In genomic region chr1:167973832-167974231, GRCh38 we compare ENCODE assay signal across 17 cellular contexts. TPM values are rescaled to one million over a fixed set of nuclear protein-coding genes. Genes with fewer than 3 reads are reported as not detected.
A peak's percentile ranks its signal among the peaks of the same experiment; 100 is the strongest.
DNase-seq lines count a peak whose midpoint lies in the region; ATAC-seq and TF ChIP-seq lines count a peak whose summit lies in the region.
"Had no signal": no experiment of that assay in that cellular context is flagged by ENCODE, and none has a peak within 500 bp of the region (broad histone marks: within the 10 kb centered on the region; RNA-seq: fewer than 3 reads in every experiment).

No MANE protein-coding gene starts in this region.

- TF ChIP-seq CTCF in fibroblast of pulmonary artery (IDR thresholded peaks at IDR 0.05; ENCODE audit: low read length, missing control alignments) = no peak
- no peak for TF ChIP-seq CTCF in gastrocnemius medialis (IDR thresholded peaks at IDR 0.05 in 4 of 5, conservative IDR thresholded peaks at IDR 0.05 in 1 of 5)
- TF ChIP-seq CTCF in upper lobe of right lung (IDR thresholded peaks at IDR 0.05) = no peak

- H3K27me3 ChIP-seq in right cardiac atrium (ENCODE audit: control insufficient read depth, insufficient read depth) (no peaks in the 10 kb centered on the region), gastrocnemius medialis (no peaks in the 10 kb centered on the region), upper lobe of right lung (no peaks in the 10 kb centered on the region)

- H3K4me3 ChIP-seq in right cardiac atrium (ENCODE audit: low read length) (no peak overlapping the region), SK-N-MC (no peak overlapping the region), fibroblast of pulmonary artery (replicated peaks; ENCODE audit: low read depth, low read length) (no peak overlapping the region), gastrocnemius medialis (no peak overlapping the region), upper lobe of right lung (no peak overlapping the region)
- H3K4me3 ChIP-seq: GM23338, HAP-1, Peyer's patch had no signal

- H3K9me3 ChIP-seq in right cardiac atrium (ENCODE audit: control insufficient read depth, low read length) (no peaks in the 10 kb centered on the region), SK-N-MC (ENCODE audit: low read depth, low read length) (no peaks in the 10 kb centered on the region), gastrocnemius medialis (no peaks in the 10 kb centered on the region), upper lobe of right lung (no peaks in the 10 kb centered on the region)
- H3K9me3 ChIP-seq: HAP-1, Peyer's patch had no signal

- H3K4me1 ChIP-seq in right cardiac atrium (ENCODE audit: control insufficient read depth, insufficient read depth, low read length) (no peaks in the 10 kb centered on the region), gastrocnemius medialis (peaks cover 5 to 15% of the 10 kb centered on the region in 2 donors), upper lobe of right lung (no peaks in the 10 kb centered on the region)
- H3K4me1 ChIP-seq: HAP-1, Peyer's patch had no signal

- no peak for TF ChIP-seq POLR2A in gastrocnemius medialis (IDR thresholded peaks at IDR 0.05)

- WGBS in right cardiac atrium = 50% methylated on average over 2 of the region's 2 CpGs

- intact Hi-C loops in Right ventricle myocardium superior (cut with DNase I) = no loop called here
- intact Hi-C loops in right cardiac atrium (cut with DNase I) = no loop called here
- intact Hi-C loops in gastrocnemius medialis (cut with DNase I; ENCODE audit: low total_unique reads) = no loop called here
- intact Hi-C loops in upper lobe of right lung (cut with DNase I) = no loop called here

- peak; percentile 50 for ATAC-seq in Right ventricle myocardium superior (ENCODE audit: poor library complexity)
- no peak for ATAC-seq in right cardiac atrium
- ATAC-seq in gastrocnemius medialis = no peak
- ATAC-seq in GM18909 (IDR thresholded peaks at IDR 0.05; ENCODE audit: poor library complexity, unreplicated experiment) = no peak
- ATAC-seq in upper lobe of right lung = no peak
- ATAC-seq: GM23338 had no signal

- H3K27ac ChIP-seq in right cardiac atrium (ENCODE audit: low read length) (no peak overlapping the region), SK-N-MC (peak overlapping the region; percentile 45), gastrocnemius medialis (peak overlapping the region in 3 of 4 donors; percentile 11 to 18 (median 18)), upper lobe of right lung (no peak overlapping the region)
- H3K27ac ChIP-seq: Peyer's patch had no signal

- no peak overlapping the region for H3K9ac ChIP-seq in SK-N-MC (ENCODE audit: insufficient read length)

- H3K36me3 ChIP-seq in SK-N-MC (ENCODE audit: insufficient read depth, low read length) (peaks cover 29% of the 10 kb centered on the region), gastrocnemius medialis (peaks cover 0 to 24% of the 10 kb centered on the region in 2 donors), upper lobe of right lung (peaks cover 21% of the 10 kb centered on the region)

- DNase-seq in Right ventricle myocardium superior (no peak), right cardiac atrium (no peak), SK-N-MC (ENCODE audit: low read depth, low spot score) (no peak), fibroblast of pulmonary artery (ENCODE audit: low read depth) (peak; percentile 25), gastrocnemius medialis (no peak), COLO829 (ENCODE audit: low spot score) (no peak), upper lobe of right lung (no peak)
- DNase-seq: CD4-positive, CD25-positive, alpha-beta regulatory T cell; COR-L47; Kasumi-1; NCI-H1694; NCI-H2081; NCI-H446 treated with DMSO at 0.1 percent for 48 hours; Peyer's patch had no signal

- in situ Hi-C loops in gastrocnemius medialis (cut with MboI; ENCODE audit: low sequenced_read_pairs in 4 of 4) = no loop called here

RNA-seq across cellular contexts. Expression of gene MPC2, which starts 37.0 kb away (rescaled TPM):
- total RNA-seq in Right ventricle myocardium superior (221 TPM), right cardiac atrium (100 to 1,000 TPM; 162 to 197 (median 170) TPM), gastrocnemius medialis (100 to 1,000 TPM in 2 of 4 donors, 10 to 100 TPM in 2; 88.2 to 140 (median 100.0) TPM), upper lobe of right lung (40.5 TPM)
- polyA plus RNA-seq in right cardiac atrium = 202 TPM

RNA-seq across cellular contexts. Expression of gene DCAF6, which starts 37.3 kb away (rescaled TPM):
- total RNA-seq in Right ventricle myocardium superior (224 TPM), right cardiac atrium (100 to 1,000 TPM; 157 to 192 (median 182) TPM), gastrocnemius medialis (100 to 1,000 TPM; 365 to 466 (median 389) TPM), upper lobe of right lung (49.9 TPM)
- 124 TPM for polyA plus RNA-seq in right cardiac atrium

RNA-seq across cellular contexts. Expression of gene ADCY10, which starts 59.9 kb away (rescaled TPM):
- total RNA-seq in Right ventricle myocardium superior (0.05 TPM), right cardiac atrium (under 1 TPM; 0.09 to 0.50 (median 0.33) TPM), gastrocnemius medialis (1 to 10 TPM in 1 of 4 donors, under 1 TPM in 1, not detected in 2; 0.07 to 1.2 TPM), upper lobe of right lung (0.29 TPM)
- polyA plus RNA-seq in right cardiac atrium = 0.20 TPM
- total RNA-seq: GM23338 had no signal
- polyA plus RNA-seq: CD4-positive, CD25-positive, alpha-beta regulatory T cell; GM23338 had no signal

Comparison
In these comparisons a context has a peak if more than half of its experiments do, and no peak if none do; other contexts are left out.
1. H3K27ac ChIP-seq: peak in SK-N-MC (single experiment) and gastrocnemius medialis (3 of 4); none in right cardiac atrium (single experiment) and upper lobe of right lung (single experiment).